Comparison of ENCODE assay signal across 12 cellular contexts in genomic region chr2:88614497-88615157, GRCh38. TPM values are rescaled to one million over a fixed set of nuclear protein-coding genes. Genes with fewer than 3 reads are reported as not detected.
DNase-seq lines count a peak whose midpoint lies in the region; ATAC-seq, FAIRE-seq and TF ChIP-seq lines count a peak whose summit lies in the region.
"Had no signal": no experiment of that assay in that cellular context is flagged by ENCODE, and none has a peak within 500 bp of the region (broad histone marks: within the 10 kb centered on the region; RNA-seq: fewer than 3 reads in every experiment).

No MANE protein-coding gene starts in this region.

- H3K4me3 ChIP-seq in OCI-LY7 (ENCODE audit: low read depth, low read length, poor library complexity, severe bottlenecking) (no peak overlapping the region), testis (no peak overlapping the region)

- ATAC-seq in GM19455 (IDR thresholded peaks at IDR 0.05; ENCODE audit: unreplicated experiment), result peak; percentile 84
- peak; percentile 85 for ATAC-seq in HG02981 (IDR thresholded peaks at IDR 0.05; ENCODE audit: unreplicated experiment)
- ATAC-seq: left lobe of liver, Right ventricle myocardium inferior had no signal

- BruUV-seq in OCI-LY7 (replicated peaks; lab: Mats Ljungman, UMichigan), result no TSS peak

- TF ChIP-seq POLR2A in GM12892 (IDR thresholded peaks at IDR 0.05; ENCODE audit: low read depth, low read length) (peak; percentile 30; the same call in 1 of the 2 replicates), testis (IDR thresholded peaks at IDR 0.05) (no peak)

- TF ChIP-seq CTCF in OCI-LY7 (conservative IDR thresholded peaks at IDR 0.05; ENCODE audit: low read length) (no peak), testis (IDR thresholded peaks at IDR 0.05) (no peak)

- intact Hi-C loops in OCI-LY7 (cut with micrococcal nuclease; ENCODE audit: unreplicated experiment) (no loop called here), testis (cut with DNase I; ENCODE audit: low total_unique reads) (no loop called here)

- H3K36me3 ChIP-seq in OCI-LY7 (ENCODE audit: insufficient read depth, low read length) (peaks cover 78% of the 10 kb centered on the region), testis (ENCODE audit: low read depth, missing control alignments) (no peaks in the 10 kb centered on the region)

- peaks cover 100% of the 10 kb centered on the region for H3K79me2 ChIP-seq in OCI-LY7 (ENCODE audit: insufficient read depth, low read depth, low read length)

- peaks cover 96% of the 10 kb centered on the region for H3K4me1 ChIP-seq in OCI-LY7 (ENCODE audit: insufficient read depth, low read length, poor library complexity, severe bottlenecking)
- no peaks in the 10 kb centered on the region for H3K4me1 ChIP-seq in testis

- 89 to 95% methylated on average over 3 of the region's 3 CpGs for WGBS in testis, 2 donors

- no peak overlapping the region for H2AFZ ChIP-seq in OCI-LY7 (ENCODE audit: low read length)

- H3K27me3 ChIP-seq in testis, result no peaks in the 10 kb centered on the region

- no peaks in the 10 kb centered on the region for H3K9me2 ChIP-seq in OCI-LY7 (ENCODE audit: insufficient read depth, low read length)

- FAIRE-seq in GM12892 (lab: Jason Lieb, UNC), result peak; percentile 78

- no peaks in the 10 kb centered on the region for H4K20me1 ChIP-seq in OCI-LY7 (ENCODE audit: insufficient read depth, low read length)

- peak overlapping the region; percentile 15 for H3K27ac ChIP-seq in OCI-LY7 (ENCODE audit: low read depth, low read length, poor library complexity, severe bottlenecking)
- H3K27ac ChIP-seq in testis, result no peak overlapping the region

- H3K4me2 ChIP-seq in OCI-LY7 (ENCODE audit: low read length), result no peak overlapping the region

- peaks cover 10% of the 10 kb centered on the region for H3K9me3 ChIP-seq in OCI-LY7 (ENCODE audit: low read length)
- no peaks in the 10 kb centered on the region for H3K9me3 ChIP-seq in testis

- POLR2A ChIA-PET in OCI-LY7 (lab: Charles Lee), result interaction anchor here (1.0 to 1.1 kb wide), 2 partner anchors 8 to 10 kb away, joined by 3 read pairs; no protein-coding TSS in a partner anchor

- CTCF ChIA-PET in OCI-LY7 (lab: Charles Lee; ENCODE audit: unreplicated experiment), result interaction anchor here (1.1 kb wide), 1 partner anchor 8 kb away, joined by 3 read pairs; no protein-coding TSS in a partner anchor

- DNase-seq in GM12892 (ENCODE audit: insufficient read length) (peak; percentile 23), OCI-LY7 (ENCODE audit: low spot score) (no peak), NCI-H446 treated with DMSO at 0.1 percent for 48 hours (lab: John Stamatoyannopoulos, UW) (no peak), testis (no peak), hippocampal formation (lab: John Stamatoyannopoulos, UW) (no peak), NCI-H187 (lab: John Stamatoyannopoulos, UW) (no peak)
- DNase-seq: activated CD4-positive, alpha-beta memory T cell treated with anti-CD3 and anti-CD28 coated beads for 36 hours; CD4-positive, CD25-positive, alpha-beta regulatory T cell had no signal

RNA-seq across cellular contexts. Expression of gene EIF2AK3, which starts 12.6 kb away (rescaled TPM):
- 30.2 TPM for polyA plus RNA-seq in GM12892 (2012; ENCODE audit: missing spikeins)
- 49.4 and 52.7 TPM in 2 replicates for total RNA-seq in OCI-LY7 (2014; rRNA removed; shearing (Covaris generic))
- total RNA-seq in OCI-LY7 (2022) (64.5 and 73.4 TPM in 2 replicates), testis (10 to 100 TPM in 1 of 2 donors, 1 to 10 TPM in 1; 9.0 to 14.7 TPM)
- 9.8 TPM for polyA plus RNA-seq in testis (ENCODE audit: insufficient read depth, low read depth, low replicate concordance)
